Comparison of ENCODE assay signal across 1 cellular context in the genomic region with DNA sequence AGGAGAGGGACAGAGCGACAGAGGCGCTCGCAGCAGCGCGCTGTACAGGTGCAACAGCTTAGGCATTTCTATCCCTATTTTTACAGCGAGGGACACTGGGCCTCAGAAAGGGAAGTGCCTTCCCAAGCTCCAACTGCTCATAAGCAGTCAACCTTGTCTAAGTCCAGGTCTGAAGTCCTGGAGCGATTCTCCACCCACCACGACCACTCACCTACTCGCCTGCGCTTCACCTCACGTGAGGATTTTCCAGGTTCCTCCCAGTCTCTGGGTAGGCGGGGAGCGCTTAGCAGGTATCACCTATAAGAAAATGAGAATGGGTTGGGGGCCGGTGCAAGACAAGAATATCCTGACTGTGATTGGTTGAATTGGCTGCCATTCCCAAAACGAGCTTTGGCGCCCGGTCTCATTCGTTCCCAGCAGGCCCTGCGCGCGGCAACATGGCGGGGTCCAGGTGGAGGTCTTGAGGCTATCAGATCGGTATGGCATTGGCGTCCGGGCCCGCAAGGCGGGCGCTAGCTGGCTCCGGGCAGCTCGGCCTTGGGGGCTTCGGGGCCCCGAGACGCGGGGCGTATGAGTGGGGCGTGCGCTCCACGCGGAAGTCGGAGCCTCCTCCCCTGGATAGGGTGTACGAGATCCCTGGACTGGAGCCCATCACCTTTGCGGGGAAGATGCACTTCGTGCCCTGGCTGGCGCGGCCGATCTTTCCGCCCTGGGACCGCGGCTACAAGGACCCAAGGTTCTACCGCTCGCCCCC.
TF ChIP-seq lines count a peak whose summit lies in the region.

A gene with protein sequence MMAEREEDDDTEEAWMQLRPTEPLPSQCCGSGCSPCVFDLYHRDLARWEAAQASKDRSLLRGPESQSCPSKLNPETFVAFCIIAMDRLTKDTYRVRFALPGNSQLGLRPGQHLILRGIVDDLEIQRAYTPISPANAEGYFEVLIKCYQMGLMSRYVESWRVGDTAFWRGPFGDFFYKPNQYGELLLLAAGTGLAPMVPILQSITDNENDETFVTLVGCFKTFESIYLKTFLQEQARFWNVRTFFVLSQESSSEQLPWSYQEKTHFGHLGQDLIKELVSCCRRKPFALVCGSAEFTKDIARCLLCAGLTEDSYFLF (minus strand): TSS at position 266 of the 754 bp plus-strand sequence. CDS start 4,414 bp downstream, outside the sequence.
A gene (plus strand): TSS at position 403 of the 754 bp plus-strand sequence. CDS start 77 bp downstream, at position 480.

TF ChIP-seq in liver, 16 proteins besides CTCF, POLR2A, EP300 and RAD21 (continued from another document):
- TF ChIP-seq, protein P1, sequence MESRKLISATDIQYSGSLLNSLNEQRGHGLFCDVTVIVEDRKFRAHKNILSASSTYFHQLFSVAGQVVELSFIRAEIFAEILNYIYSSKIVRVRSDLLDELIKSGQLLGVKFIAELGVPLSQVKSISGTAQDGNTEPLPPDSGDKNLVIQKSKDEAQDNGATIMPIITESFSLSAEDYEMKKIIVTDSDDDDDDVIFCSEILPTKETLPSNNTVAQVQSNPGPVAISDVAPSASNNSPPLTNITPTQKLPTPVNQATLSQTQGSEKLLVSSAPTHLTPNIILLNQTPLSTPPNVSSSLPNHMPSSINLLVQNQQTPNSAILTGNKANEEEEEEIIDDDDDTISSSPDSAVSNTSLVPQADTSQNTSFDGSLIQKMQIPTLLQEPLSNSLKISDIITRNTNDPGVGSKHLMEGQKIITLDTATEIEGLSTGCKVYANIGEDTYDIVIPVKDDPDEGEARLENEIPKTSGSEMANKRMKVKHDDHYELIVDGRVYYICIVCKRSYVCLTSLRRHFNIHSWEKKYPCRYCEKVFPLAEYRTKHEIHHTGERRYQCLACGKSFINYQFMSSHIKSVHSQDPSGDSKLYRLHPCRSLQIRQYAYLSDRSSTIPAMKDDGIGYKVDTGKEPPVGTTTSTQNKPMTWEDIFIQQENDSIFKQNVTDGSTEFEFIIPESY (IDR thresholded peaks at IDR 0.05), result peak; percentile 26
- peak in 1 of 2 donors; percentile 51 for TF ChIP-seq HNF4A (conservative IDR thresholded peaks at IDR 0.05)
